ENCODE assay signal across 6 cellular contexts in the genomic region with DNA sequence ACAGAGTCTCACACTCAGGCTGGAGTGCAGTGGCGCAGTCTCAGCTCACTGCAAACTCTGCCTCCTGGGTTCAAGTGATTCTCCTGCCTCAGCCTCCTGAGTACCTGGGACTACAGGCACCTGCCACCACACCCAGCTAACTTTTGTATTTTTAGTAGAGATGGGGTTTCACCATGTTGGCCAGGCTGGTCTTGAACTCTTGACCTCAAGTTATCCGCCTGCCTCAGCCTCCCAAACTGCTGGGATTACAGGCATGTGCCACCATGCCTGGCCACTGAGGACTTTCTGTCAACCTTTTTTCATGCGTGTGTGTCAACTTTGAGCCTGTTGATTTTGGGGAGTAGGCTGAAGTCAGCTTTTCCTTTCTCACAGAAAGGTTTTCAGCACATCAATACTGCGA.
DNase-seq lines count a peak whose midpoint lies in the region; ATAC-seq and TF ChIP-seq lines count a peak whose summit lies in the region.
"Not testable (repeated sequence)": the region's sequence is repeated elsewhere in the genome, so short reads cannot be mapped to it uniquely, and the experiment has no call there.

No MANE protein-coding gene starts in this region.

- TF ChIP-seq CTCF in coronary artery (IDR thresholded peaks at IDR 0.05); tibial artery (IDR thresholded peaks at IDR 0.05): not testable (repeated sequence)

- peaks cover 24% of the 10 kb centered on the region for H3K79me1 ChIP-seq in trophoblast cell (ENCODE audit: low read length)

- H4K91ac ChIP-seq in trophoblast cell (ENCODE audit: low read depth, low read length), result not testable (repeated sequence)

- peak overlapping the region; percentile 69 for H2BK12ac ChIP-seq in trophoblast cell (ENCODE audit: low read length)

- not testable (repeated sequence) for H4K12ac ChIP-seq in trophoblast cell (ENCODE audit: low read depth, low read length)

- H3K4ac ChIP-seq in trophoblast cell (ENCODE audit: low read depth, low read length), result not testable (repeated sequence)

- H3K23ac ChIP-seq in trophoblast cell (ENCODE audit: low read length), result not testable (repeated sequence)

- H3K9ac ChIP-seq in trophoblast cell (ENCODE audit: low read length), result not testable (repeated sequence)

- not testable (repeated sequence) for H2BK120ac ChIP-seq in trophoblast cell (ENCODE audit: insufficient read depth, low read length, poor library complexity)

- not testable (repeated sequence) for H3K79me2 ChIP-seq in trophoblast cell (ENCODE audit: control insufficient read depth, insufficient read depth, low read length, poor library complexity)

- not testable (repeated sequence) for H4K8ac ChIP-seq in trophoblast cell (ENCODE audit: low read depth, low read length)

- not testable (repeated sequence) for H2BK5ac ChIP-seq in trophoblast cell (ENCODE audit: low read depth, low read length, poor library complexity)

- H3K14ac ChIP-seq in trophoblast cell (ENCODE audit: low read length), result not testable (repeated sequence)

- not testable (repeated sequence) for H3K18ac ChIP-seq in trophoblast cell (ENCODE audit: low read length)

- ATAC-seq in right cardiac atrium, result not testable (repeated sequence)

- H3K27me3 ChIP-seq in right cardiac atrium (ENCODE audit: control insufficient read depth, insufficient read depth); trophoblast cell (ENCODE audit: insufficient read depth, low read length); tibial artery: not testable (repeated sequence)

- H3K9me3 ChIP-seq in right cardiac atrium (ENCODE audit: control insufficient read depth, low read length); tibial artery: not testable (repeated sequence)
- peaks cover 14% of the 10 kb centered on the region for H3K9me3 ChIP-seq in trophoblast cell (ENCODE audit: insufficient read depth, low read depth, low read length)

- H3K4me1 ChIP-seq in right cardiac atrium (ENCODE audit: control insufficient read depth, insufficient read depth, low read length), result not testable (repeated sequence)
- peaks cover 17 to 18% of the 10 kb centered on the region in 2 experiments for H3K4me1 ChIP-seq in trophoblast cell (ENCODE audit: control insufficient read depth in 1 of 2, insufficient read depth in 2 of 2, low read length in 2 of 2)
- H3K4me1 ChIP-seq in tibial artery, result peaks cover 0 to 52% (median 23%) of the 10 kb centered on the region in 4 donors

- not testable (repeated sequence) for H3K4me2 ChIP-seq in trophoblast cell (ENCODE audit: low read length)

- intact Hi-C loops in right cardiac atrium (cut with DNase I); tibial artery (cut with DNase I; ENCODE audit: low total_unique reads): not testable (repeated sequence)

- DNase-seq in activated CD8-positive, alpha-beta memory T cell treated with anti-CD3 and anti-CD28 coated beads for 24 hours, result peak; percentile 21
- not testable (repeated sequence) for DNase-seq in coronary artery (ENCODE audit: low spot score); trophoblast cell
- DNase-seq in right cardiac atrium (peak in 2 of 3 donors; percentile 23 to 26), mesenteric fat pad (ENCODE audit: low spot score) (peak; percentile 28), tibial artery (peak; percentile 3 to 53)

- H3K27ac ChIP-seq in coronary artery (peak overlapping the region; percentile 77 to 84), tibial artery (peak overlapping the region; percentile 80 to 84)
- H3K27ac ChIP-seq in right cardiac atrium (ENCODE audit: low read length); trophoblast cell (ENCODE audit: low read depth, low read length): not testable (repeated sequence)

- not testable (repeated sequence) for H3K36me3 ChIP-seq in trophoblast cell (ENCODE audit: control insufficient read depth in 1 of 2, insufficient read depth in 2 of 2, low read length in 2 of 2); tibial artery

- H2AK5ac ChIP-seq in trophoblast cell (ENCODE audit: low read length), result not testable (repeated sequence)

- WGBS in right cardiac atrium, result 96% methylated on average over 4 of the region's 4 CpGs
- no CpG with 5 or more reads among the region's 4 CpGs for WGBS in trophoblast cell (ENCODE audit: extremely low coverage, insufficient coverage, insufficient read length)

- not testable (repeated sequence) for H2AFZ ChIP-seq in trophoblast cell (ENCODE audit: insufficient read depth, low read length, poor library complexity)

- not testable (repeated sequence) for H3K4me3 ChIP-seq in coronary artery; right cardiac atrium (ENCODE audit: low read length); trophoblast cell (ENCODE audit: low read depth, low read length); tibial artery
